1 cellular context compared by ENCODE assay signal in the genomic region with DNA sequence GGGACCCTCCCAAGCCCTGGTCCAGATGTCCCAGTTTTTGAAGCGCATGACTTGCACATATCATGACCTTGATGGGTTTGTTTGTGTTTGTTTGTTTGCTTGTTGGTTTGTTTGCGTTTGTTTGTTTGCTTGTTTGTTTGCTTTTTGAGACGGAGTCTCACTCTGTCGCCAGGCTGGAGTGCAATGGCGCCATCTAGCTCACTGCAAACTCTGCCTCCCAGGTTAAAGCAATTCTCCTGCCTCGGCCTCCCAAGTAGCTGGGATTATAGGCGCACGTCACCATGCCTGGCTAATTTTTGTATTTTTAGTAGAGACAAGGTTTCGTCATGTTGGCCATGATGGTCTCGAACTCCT.
TF ChIP-seq lines count a peak whose summit lies in the region.

No MANE protein-coding gene starts in this region.

TF ChIP-seq in HepG2, 621 proteins besides CTCF, POLR2A, EP300 and RAD21 (continued from another document):
- TF ChIP-seq, protein P1, sequence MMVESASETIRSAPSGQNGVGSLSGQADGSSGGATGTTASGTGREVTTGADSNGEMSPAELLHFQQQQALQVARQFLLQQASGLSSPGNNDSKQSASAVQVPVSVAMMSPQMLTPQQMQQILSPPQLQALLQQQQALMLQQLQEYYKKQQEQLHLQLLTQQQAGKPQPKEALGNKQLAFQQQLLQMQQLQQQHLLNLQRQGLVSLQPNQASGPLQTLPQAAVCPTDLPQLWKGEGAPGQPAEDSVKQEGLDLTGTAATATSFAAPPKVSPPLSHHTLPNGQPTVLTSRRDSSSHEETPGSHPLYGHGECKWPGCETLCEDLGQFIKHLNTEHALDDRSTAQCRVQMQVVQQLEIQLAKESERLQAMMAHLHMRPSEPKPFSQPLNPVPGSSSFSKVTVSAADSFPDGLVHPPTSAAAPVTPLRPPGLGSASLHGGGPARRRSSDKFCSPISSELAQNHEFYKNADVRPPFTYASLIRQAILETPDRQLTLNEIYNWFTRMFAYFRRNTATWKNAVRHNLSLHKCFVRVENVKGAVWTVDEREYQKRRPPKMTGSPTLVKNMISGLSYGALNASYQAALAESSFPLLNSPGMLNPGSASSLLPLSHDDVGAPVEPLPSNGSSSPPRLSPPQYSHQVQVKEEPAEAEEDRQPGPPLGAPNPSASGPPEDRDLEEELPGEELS (CRISPR knock-in tag; IDR thresholded peaks at IDR 0.05), result peak; percentile 30; the same call in 1 of the 2 replicates
- no peak for TF ChIP-seq ZNF331 (CRISPR knock-in tag; IDR thresholded peaks at IDR 0.05)
